In genomic region chr9:116152390-116152789, GRCh38 we compare ENCODE assay signal across 10 cellular contexts. TPM values are rescaled to one million over a fixed set of nuclear protein-coding genes. Genes with fewer than 3 reads are reported as not detected.
DNase-seq lines count a peak whose midpoint lies in the region; ATAC-seq, FAIRE-seq and TF ChIP-seq lines count a peak whose summit lies in the region.
"Had no signal": no experiment of that assay in that cellular context is flagged by ENCODE, and none has a peak within 500 bp of the region (broad histone marks: within the 10 kb centered on the region; RNA-seq: fewer than 3 reads in every experiment).

No MANE protein-coding gene starts in this region.

- FAIRE-seq in astrocyte (lab: Jason Lieb, UNC): no peak

- no peak overlapping the region for H2AFZ ChIP-seq in astrocyte (ENCODE audit: low read depth, low read length)

- H3K27me3 ChIP-seq in astrocyte (ENCODE audit: insufficient read depth, low read length): no peaks in the 10 kb centered on the region
- peaks cover 25% of the 10 kb centered on the region for H3K27me3 ChIP-seq in lower lobe of right lung (ENCODE audit: low read depth)

- peaks cover 34% of the 10 kb centered on the region for H3K4me1 ChIP-seq in astrocyte (ENCODE audit: insufficient read depth, low read length)
- peaks cover 17% of the 10 kb centered on the region for H3K4me1 ChIP-seq in lower lobe of right lung

- intact Hi-C loops in lower lobe of right lung (cut with DNase I): no loop called here

- TF ChIP-seq CTCF in AG09309 (IDR thresholded peaks at IDR 0.05; ENCODE audit: control insufficient read depth, insufficient read depth, low read depth, low read length, missing control alignments) (peak; percentile 31), astrocyte (IDR thresholded peaks at IDR 0.05; ENCODE audit: insufficient read depth, low read depth, low read length) (peak; percentile 31), lower lobe of right lung (IDR thresholded peaks at IDR 0.05) (peak; percentile 17)

- peaks cover 10% of the 10 kb centered on the region for H3K79me2 ChIP-seq in astrocyte (ENCODE audit: insufficient read depth, low read length)

- peak overlapping the region; percentile 84 for H3K4me2 ChIP-seq in astrocyte (ENCODE audit: low read length)

- H3K4me3 ChIP-seq in AG09309 (ENCODE audit: control insufficient read depth, low read depth, low read length) (no peak overlapping the region), astrocyte (ENCODE audit: insufficient read depth, low read depth, low read length) (peak overlapping the region; percentile 36), lower lobe of right lung (no peak overlapping the region)

- H3K4me1 Mint-ChIP-seq in astrocyte (ENCODE audit: low read depth, unreplicated experiment): peaks cover 37% of the 10 kb centered on the region

- peak overlapping the region; percentile 100 for H3K27ac Mint-ChIP-seq in astrocyte (ENCODE audit: unreplicated experiment)
- H3K27ac Mint-ChIP-seq: activated B cell treated with CpG ODN at 0.5 μM for 24 hours had no signal

- H3K27me3 Mint-ChIP-seq in astrocyte (ENCODE audit: low read depth, unreplicated experiment): no peaks in the 10 kb centered on the region

- ATAC-seq in lower lobe of right lung (no peak), HG03432 (IDR thresholded peaks at IDR 0.05; ENCODE audit: unreplicated experiment) (no peak)

- in situ Hi-C loops in KBM-7 (cut with MboI; ENCODE audit: low pct_unique_long_range_greater_than_20kb, low sequenced_read_pairs): no loop called here

- H4K20me1 ChIP-seq in astrocyte (ENCODE audit: insufficient read depth, low read length): no peaks in the 10 kb centered on the region

- peaks cover 3% of the 10 kb centered on the region for H3K9me3 Mint-ChIP-seq in astrocyte (ENCODE audit: unreplicated experiment)
- H3K9me3 Mint-ChIP-seq: activated B cell treated with CpG ODN at 0.5 μM for 24 hours had no signal

- no peaks in the 10 kb centered on the region for H3K36me3 Mint-ChIP-seq in astrocyte (ENCODE audit: low read depth, unreplicated experiment)

- DNase-seq in AG09309 (ENCODE audit: low read depth): no peak
- DNase-seq in KBM-7: peak; percentile 15
- DNase-seq in astrocyte (ENCODE audit: low read depth): no peak
- no peak for DNase-seq in lower lobe of right lung
- no peak for DNase-seq in ecto neural progenitor cell (ENCODE audit: low spot score)
- DNase-seq in cerebellum (ENCODE audit: low spot score): no peak
- DNase-seq in NCI-H1092 (lab: John Stamatoyannopoulos, UW): no peak
- DNase-seq: activated B cell treated with CpG ODN at 0.5 μM for 24 hours; stimulated activated CD4-positive, alpha-beta T cell treated with anti-CD3 and anti-CD28 coated beads, Interleukin-2, amount 100 ng/mL, for 48 hours had no signal

- H3K4me3 Mint-ChIP-seq in astrocyte (ENCODE audit: unreplicated experiment): peak overlapping the region; percentile 46
- H3K4me3 Mint-ChIP-seq: activated B cell treated with CpG ODN at 0.5 μM for 24 hours had no signal

- H3K36me3 ChIP-seq in astrocyte (ENCODE audit: insufficient read depth, low read length): no peaks in the 10 kb centered on the region
- no peaks in the 10 kb centered on the region for H3K36me3 ChIP-seq in lower lobe of right lung

- no peaks in the 10 kb centered on the region for H3K9me3 ChIP-seq in astrocyte (ENCODE audit: insufficient read depth, low read depth, low read length)
- no peaks in the 10 kb centered on the region for H3K9me3 ChIP-seq in lower lobe of right lung

- H3K27ac ChIP-seq in astrocyte (ENCODE audit: low read depth, low read length): peak overlapping the region; percentile 92
- H3K27ac ChIP-seq in lower lobe of right lung: no peak overlapping the region

- peak overlapping the region; percentile 85 for H3K9ac ChIP-seq in astrocyte (ENCODE audit: low read length)

RNA-seq across cellular contexts. Expression of gene PAPPA, which starts 1.2 kb away (rescaled TPM):
- total RNA-seq in astrocyte (172 and 208 TPM in 2 replicates), lower lobe of right lung (2.2 TPM), cerebellum (0.36 TPM)
- total RNA-seq: activated B cell treated with CpG ODN at 0.5 μM for 24 hours had no signal

Comparison
In these comparisons a context has a peak if more than half of its experiments do, and no peak if none do; other contexts are left out.
1. RNA of gene PAPPA, which starts 1.2 kb away (total RNA-seq): 172 to 208 TPM in astrocyte; 2.2 TPM in lower lobe of right lung (single experiment) and 0.36 TPM in cerebellum (single experiment); every median in the first group is over 10 times any median in the second.
2. Peak in every context shown above with its lines, with median percentiles within 50 percentile points of each other: CTCF ChIP-seq.